Comparison of ENCODE assay signal across 39 cellular contexts in the genomic region with DNA sequence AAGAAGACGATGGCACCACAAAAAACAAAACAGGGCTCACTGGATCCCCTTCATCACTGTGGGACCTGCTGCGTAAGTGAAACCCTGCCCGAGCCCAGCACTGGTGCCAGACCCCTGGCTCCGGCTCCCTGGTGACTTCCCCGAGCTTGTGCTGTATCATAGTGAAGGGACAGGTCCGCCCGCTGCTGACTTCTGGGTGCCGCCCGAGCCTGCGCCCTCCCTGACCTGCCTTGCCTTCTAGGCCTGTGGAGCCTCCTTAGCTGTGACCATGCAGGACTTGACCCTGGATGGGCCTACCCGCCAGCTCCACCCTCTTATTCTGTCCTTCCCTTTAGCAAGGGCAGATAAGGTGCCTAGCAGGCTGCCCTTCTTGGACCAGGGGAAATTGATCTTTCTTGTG. TPM values are rescaled to one million over a fixed set of nuclear protein-coding genes. Genes with fewer than 3 reads are reported as not detected.
"Had no signal": no experiment of that assay in that cellular context is flagged by ENCODE, and none has a peak within 500 bp of the region (broad histone marks: within the 10 kb centered on the region; RNA-seq: fewer than 3 reads in every experiment).

No MANE protein-coding gene starts in this region.

- H3K4me1 ChIP-seq: adrenal gland, body of pancreas, breast epithelium had no signal

- H3K4me1 Mint-ChIP-seq: activated T-helper 17 cell treated with anti-CD3 and anti-CD28 coated beads, Interleukin-2, amount 50 U/mL, for 72 hours had no signal

- DNase-seq: activated CD4-positive, alpha-beta T cell treated with anti-CD3 and anti-CD28 coated beads for 1 hour; activated CD4-positive, alpha-beta T cell treated with anti-CD3 and anti-CD28 coated beads for 48 hours; activated CD4-positive, alpha-beta T cell treated with anti-CD3 and anti-CD28 coated beads, Interleukin-2, amount 50 U/mL, for 4 hours; activated CD4-positive, CD25-positive, alpha-beta regulatory T cell; activated CD8-positive, alpha-beta T cell treated with anti-CD3 and anti-CD28 coated beads for 36 hours; activated gamma-delta T cell treated with Interleukin-2 at 50 U/mL for 16 hours; activated naive CD4-positive, alpha-beta T cell treated with anti-CD3 and anti-CD28 coated beads for 36 hours; activated T-cell treated with anti-CD3 and anti-CD28 coated beads, Interleukin-2, amount 50 U/mL, for 1 hour; activated T-cell treated with anti-CD3 and anti-CD28 coated beads, Interleukin-2, amount 50 U/mL, for 72 hours; adrenal gland; body of pancreas; caudate nucleus; Kasumi-1; KG1; MG63; NCI-H1048; NCI-H1105 treated with DMSO at 0.1 percent for 48 hours; NCI-H1436; NCI-H1694; NCI-H1930; NCI-H2081 treated with DMSO at 0.1 percent for 48 hours; NCI-H345; NCI-H524 treated with DMSO at 0.1 percent for 48 hours; NK-92 treated with Interleukin-12 subunit alpha and Interleukin-12 subunit beta, amount 100 ng/mL, for 24 hours; PC-3; SIG-M5; SW 1271; T-helper 1 cell; T-helper 2 cell; T-helper 9 cell had no signal

- ATAC-seq: activated CD8-positive, alpha-beta T cell treated with anti-CD3 and anti-CD28 coated beads for 36 hours; activated naive CD4-positive, alpha-beta T cell treated with anti-CD3 and anti-CD28 coated beads, Interleukin-2, amount 50 U/mL, for 72 hours; activated T-cell treated with anti-CD3 and anti-CD28 coated beads, Interleukin-2, amount 50 U/mL, for 72 hours; activated T-helper 17 cell treated with anti-CD3 and anti-CD28 coated beads, Interleukin-2, amount 50 U/mL, for 72 hours; body of pancreas; PC-3; Right ventricle myocardium inferior had no signal

- H3K4me3 ChIP-seq: adrenal gland, body of pancreas, breast epithelium, MG63 had no signal

- H3K27me3 ChIP-seq: adrenal gland, body of pancreas, breast epithelium, MG63 had no signal

- H3K27ac Mint-ChIP-seq: activated CD8-positive, alpha-beta T cell treated with anti-CD3 and anti-CD28 coated beads for 36 hours; activated naive CD4-positive, alpha-beta T cell treated with anti-CD3 and anti-CD28 coated beads for 36 hours; activated naive CD4-positive, alpha-beta T cell treated with anti-CD3 and anti-CD28 coated beads, Interleukin-2, amount 50 U/mL, for 72 hours; activated T-cell treated with anti-CD3 and anti-CD28 coated beads, Interleukin-2, amount 50 U/mL, for 72 hours; activated T-helper 17 cell treated with anti-CD3 and anti-CD28 coated beads, Interleukin-2, amount 50 U/mL, for 72 hours had no signal

- H3K27me3 Mint-ChIP-seq: activated T-helper 17 cell treated with anti-CD3 and anti-CD28 coated beads, Interleukin-2, amount 50 U/mL, for 72 hours had no signal

- H3K36me3 ChIP-seq: adrenal gland, breast epithelium, MG63 had no signal

- H3K36me3 Mint-ChIP-seq: activated naive CD4-positive, alpha-beta T cell treated with anti-CD3 and anti-CD28 coated beads, Interleukin-2, amount 50 U/mL, for 72 hours had no signal

- H3K4me3 Mint-ChIP-seq: activated CD8-positive, alpha-beta T cell treated with anti-CD3 and anti-CD28 coated beads for 36 hours; activated naive CD4-positive, alpha-beta T cell treated with anti-CD3 and anti-CD28 coated beads for 36 hours; activated T-cell treated with anti-CD3 and anti-CD28 coated beads, Interleukin-2, amount 50 U/mL, for 72 hours; activated T-helper 17 cell treated with anti-CD3 and anti-CD28 coated beads, Interleukin-2, amount 50 U/mL, for 72 hours had no signal

- H3K9me3 ChIP-seq: adrenal gland, body of pancreas, breast epithelium had no signal

- H3K9me3 Mint-ChIP-seq: activated CD8-positive, alpha-beta T cell treated with anti-CD3 and anti-CD28 coated beads for 36 hours; activated naive CD4-positive, alpha-beta T cell treated with anti-CD3 and anti-CD28 coated beads for 36 hours; activated T-helper 17 cell treated with anti-CD3 and anti-CD28 coated beads, Interleukin-2, amount 50 U/mL, for 72 hours had no signal

- H3K27ac ChIP-seq: adrenal gland, body of pancreas, breast epithelium, RWPE1, VCaP had no signal

RNA-seq across cellular contexts. Expression of a gene that starts 7.9 kb away (rescaled TPM):
- total RNA-seq: activated CD8-positive, alpha-beta memory T cell treated with anti-CD3 and anti-CD28 coated beads for 36 hours; activated CD8-positive, alpha-beta T cell treated with anti-CD3 and anti-CD28 coated beads for 36 hours; activated naive CD4-positive, alpha-beta T cell treated with anti-CD3 and anti-CD28 coated beads for 36 hours; activated naive CD4-positive, alpha-beta T cell treated with anti-CD3 and anti-CD28 coated beads, Interleukin-2, amount 50 U/mL, for 72 hours; activated T-cell treated with anti-CD3 and anti-CD28 coated beads, Interleukin-2, amount 50 U/mL, for 72 hours; activated T-helper 17 cell treated with anti-CD3 and anti-CD28 coated beads, Interleukin-2, amount 50 U/mL, for 72 hours; adrenal gland; astrocyte; body of pancreas; breast epithelium; NCI-H460; PC-3; Right ventricle myocardium inferior had no signal
- polyA plus RNA-seq: adrenal gland had no signal

RNA-seq across cellular contexts. Expression of a gene that starts 24.0 kb away (rescaled TPM):
- total RNA-seq: activated CD8-positive, alpha-beta memory T cell treated with anti-CD3 and anti-CD28 coated beads for 36 hours; activated CD8-positive, alpha-beta T cell treated with anti-CD3 and anti-CD28 coated beads for 36 hours; activated naive CD4-positive, alpha-beta T cell treated with anti-CD3 and anti-CD28 coated beads for 36 hours; activated naive CD4-positive, alpha-beta T cell treated with anti-CD3 and anti-CD28 coated beads, Interleukin-2, amount 50 U/mL, for 72 hours; activated T-cell treated with anti-CD3 and anti-CD28 coated beads, Interleukin-2, amount 50 U/mL, for 72 hours; activated T-helper 17 cell treated with anti-CD3 and anti-CD28 coated beads, Interleukin-2, amount 50 U/mL, for 72 hours; adrenal gland; astrocyte; body of pancreas; breast epithelium; NCI-H460; PC-3; Right ventricle myocardium inferior had no signal
- polyA plus RNA-seq: adrenal gland had no signal
